Comparison of ENCODE assay signal across 7 cellular contexts in genomic region chr10:31101123-31101522, GRCh38.
DNase-seq lines count a peak whose midpoint lies in the region; ATAC-seq and TF ChIP-seq lines count a peak whose summit lies in the region.

No MANE protein-coding gene starts in this region.

- no peak for TF ChIP-seq POLR2A in upper lobe of left lung (IDR thresholded peaks at IDR 0.05)
- TF ChIP-seq POLR2A in ovary (IDR thresholded peaks at IDR 0.05) = no peak

- H2AFZ ChIP-seq in Karpas-422 (ENCODE audit: low read length) = no peak overlapping the region

- peaks cover 5 to 19% of the 10 kb centered on the region in 2 donors for H3K4me1 ChIP-seq in left lung
- H3K4me1 ChIP-seq in upper lobe of left lung = peaks cover 3 to 19% (median 5%) of the 10 kb centered on the region in 4 donors
- no peaks in the 10 kb centered on the region for H3K4me1 ChIP-seq in Karpas-422 (ENCODE audit: low read length)
- H3K4me1 ChIP-seq in ovary (ENCODE audit: insufficient read depth) = peaks cover 5% of the 10 kb centered on the region

- H3K27ac ChIP-seq in left lung (peak overlapping the region in 1 of 2 donors; percentile 45), upper lobe of left lung (peak overlapping the region in 1 of 4 donors; percentile 14), Karpas-422 (ENCODE audit: low read length) (no peak overlapping the region), ovary (no peak overlapping the region)

- no peaks in the 10 kb centered on the region for H3K27me3 ChIP-seq in left lung
- H3K27me3 ChIP-seq in upper lobe of left lung = no peaks in the 10 kb centered on the region
- H3K27me3 ChIP-seq in Karpas-422 (ENCODE audit: low read length) = no peaks in the 10 kb centered on the region
- H3K27me3 ChIP-seq in ovary = no peaks in the 10 kb centered on the region

- DNase-seq in GM20000 (ENCODE audit: low spot score) (peak; percentile 63), HK-2 (ENCODE audit: unreplicated experiment) (peak; percentile 59), left lung (peak in 1 of 2 donors; percentile 38), upper lobe of left lung (peak in 1 of 2 donors; percentile 63), Karpas-422 (no peak), ovary (no peak)
- peak; percentile 71 to 78 for DNase-seq in activated T-cell treated with anti-CD3 and anti-CD28 coated beads, Interleukin-2, amount 50 U/mL, for 48 hours

- TF ChIP-seq EP300 in upper lobe of left lung (IDR thresholded peaks at IDR 0.05) (peak in 3 of 4 donors; percentile 37 to 82 (median 47)), ovary (IDR thresholded peaks at IDR 0.05) (no peak)

- no peak overlapping the region for H3K4me3 ChIP-seq in left lung
- no peak overlapping the region for H3K4me3 ChIP-seq in upper lobe of left lung
- no peak overlapping the region for H3K4me3 ChIP-seq in Karpas-422 (ENCODE audit: low read length)
- no peak overlapping the region for H3K4me3 ChIP-seq in ovary

- 31 to 44% methylated on average over 4 of the region's 4 CpGs for WGBS in upper lobe of left lung, 2 donors
- 62 to 71% (median 65%) methylated on average over 4 of the region's 4 CpGs for WGBS in ovary, 3 donors

- H4K20me1 ChIP-seq in Karpas-422 (ENCODE audit: insufficient read depth, low read depth, low read length) = no peaks in the 10 kb centered on the region

- no peak overlapping the region for H3K9ac ChIP-seq in Karpas-422 (ENCODE audit: low read length)

- H3K36me3 ChIP-seq in left lung (no peaks in the 10 kb centered on the region), upper lobe of left lung (no peaks in the 10 kb centered on the region), Karpas-422 (ENCODE audit: insufficient read depth, low read length) (no peaks in the 10 kb centered on the region), ovary (no peaks in the 10 kb centered on the region)

- no peak overlapping the region for H3K4me2 ChIP-seq in Karpas-422 (ENCODE audit: low read depth, low read length, poor library complexity, severe bottlenecking)

- peak; percentile 77 for ATAC-seq in left lung
- peak in 1 of 2 donors; percentile 39 for ATAC-seq in upper lobe of left lung (ENCODE audit: low FRiP score in 2 of 2)

- no peaks in the 10 kb centered on the region for H3K79me2 ChIP-seq in Karpas-422 (ENCODE audit: low read length)

- intact Hi-C loops in left lung (cut with DNase I) (no loop called here), ovary (cut with DNase I) (no loop called here)

- no peaks in the 10 kb centered on the region for H3K9me2 ChIP-seq in Karpas-422 (replicated peaks; ENCODE audit: insufficient read depth, low read length)

- no peak for TF ChIP-seq CTCF in GM20000 (IDR thresholded peaks at IDR 0.05; ENCODE audit: extremely low read depth, missing control alignments)
- no peak for TF ChIP-seq CTCF in left lung (IDR thresholded peaks at IDR 0.05)
- TF ChIP-seq CTCF in upper lobe of left lung (IDR thresholded peaks at IDR 0.05) = no peak
- TF ChIP-seq CTCF in ovary (IDR thresholded peaks at IDR 0.05) = no peak

- H3K9me3 ChIP-seq in left lung (no peaks in the 10 kb centered on the region), upper lobe of left lung (no peaks in the 10 kb centered on the region), Karpas-422 (ENCODE audit: low read length) (no peaks in the 10 kb centered on the region), ovary (no peaks in the 10 kb centered on the region)

Comparison
In these comparisons a context has a peak if more than half of its experiments do, and no peak if none do; other contexts are left out.
1. DNase-seq: peak in GM20000 (single experiment), HK-2 (single experiment) and activated T-cell treated with anti-CD3 and anti-CD28 coated beads, Interleukin-2, amount 50 U/mL, for 48 hours (2 of 2); none in Karpas-422 (single experiment) and ovary (0 of 5).